In genomic region chr18:9726175-9726574, GRCh38 we compare ENCODE assay signal across 22 cellular contexts.
"Had no signal": no experiment of that assay in that cellular context is flagged by ENCODE, and none has a peak within 500 bp of the region (broad histone marks: within the 10 kb centered on the region; RNA-seq: fewer than 3 reads in every experiment).

No MANE protein-coding gene starts in this region.

- H3K27ac Mint-ChIP-seq: activated B cell treated with CpG ODN at 0.5 μM for 24 hours; activated CD4-positive, alpha-beta T cell treated with anti-CD3 and anti-CD28 coated beads for 36 hours; activated naive CD8-positive, alpha-beta T cell treated with anti-CD3 and anti-CD28 coated beads, Interleukin-2, amount 10 ng/mL, durations not matched to agents 7 days and 5 days; nephron; stimulated activated naive CD8-positive, alpha-beta T cell treated with anti-CD3 and anti-CD28 coated beads, Interleukin-15, amount 100 ng/mL, for 72 hours; T-helper 1 cell treated with Interleukin-12 subunit alpha and Interleukin-12 subunit beta and Interleukin-4 antibody, amounts not matched to agents 30 μg/mL and 1 μg/mL, for 36 hours had no signal

- H3K27me3 Mint-ChIP-seq: activated B cell treated with CpG ODN at 0.5 μM for 24 hours had no signal

- H3K4me1 ChIP-seq: tibial nerve had no signal

- H2AFZ ChIP-seq: hepatocyte had no signal

- H3K4me3 Mint-ChIP-seq: activated B cell treated with CpG ODN at 0.5 μM for 24 hours; activated CD4-positive, alpha-beta T cell treated with anti-CD3 and anti-CD28 coated beads for 36 hours; activated naive CD8-positive, alpha-beta T cell treated with anti-CD3 and anti-CD28 coated beads, Interleukin-2, amount 10 ng/mL, durations not matched to agents 7 days and 5 days; nephron; stimulated activated naive CD8-positive, alpha-beta T cell treated with anti-CD3 and anti-CD28 coated beads, Interleukin-15, amount 100 ng/mL, for 72 hours; T-helper 1 cell treated with Interleukin-12 subunit alpha and Interleukin-12 subunit beta and Interleukin-4 antibody, amounts not matched to agents 30 μg/mL and 1 μg/mL, for 36 hours had no signal

- H3K27me3 ChIP-seq: cardiac muscle cell, foreskin keratinocyte, hepatocyte, tibial nerve had no signal

- H3K9me3 Mint-ChIP-seq: activated naive CD8-positive, alpha-beta T cell treated with anti-CD3 and anti-CD28 coated beads, Interleukin-2, amount 10 ng/mL, durations not matched to agents 7 days and 5 days; stimulated activated naive CD8-positive, alpha-beta T cell treated with anti-CD3 and anti-CD28 coated beads, Interleukin-15, amount 100 ng/mL, for 72 hours; T-helper 1 cell treated with Interleukin-12 subunit alpha and Interleukin-12 subunit beta and Interleukin-4 antibody, amounts not matched to agents 30 μg/mL and 1 μg/mL, for 36 hours had no signal

- H3K36me3 ChIP-seq: cardiac muscle cell had no signal

- H3K4me3 ChIP-seq: cardiac muscle cell, hepatocyte, tibial nerve had no signal

- H3K4me1 Mint-ChIP-seq: activated CD4-positive, alpha-beta T cell treated with anti-CD3 and anti-CD28 coated beads for 36 hours; activated naive CD8-positive, alpha-beta T cell treated with anti-CD3 and anti-CD28 coated beads, Interleukin-2, amount 10 ng/mL, durations not matched to agents 7 days and 5 days; nephron; stimulated activated naive CD8-positive, alpha-beta T cell treated with anti-CD3 and anti-CD28 coated beads, Interleukin-15, amount 100 ng/mL, for 72 hours had no signal

- DNase-seq: activated B cell treated with CpG ODN at 0.5 μM for 24 hours; activated CD4-positive, alpha-beta T cell treated with anti-CD3 and anti-CD28 coated beads for 36 hours; activated CD4-positive, alpha-beta T cell treated with anti-CD3 and anti-CD28 coated beads, Interleukin-2, amount 50 U/mL, for 4 hours; activated naive CD4-positive, alpha-beta T cell treated with Interleukin-2 at 50 U/mL for 16 hours; activated naive CD8-positive, alpha-beta T cell treated with anti-CD3 and anti-CD28 coated beads, Interleukin-2, amount 10 ng/mL, durations not matched to agents 7 days and 5 days; activated T-cell treated with anti-CD3 and anti-CD28 coated beads, Interleukin-2, amount 50 U/mL, for 48 hours; amniotic stem cell; effector CD8-positive, alpha-beta T cell; erythroblast; foreskin keratinocyte; left ventricle myocardium superior; mammary epithelial cell; nucleus accumbens; retina; stimulated activated CD4-positive, alpha-beta T cell treated with anti-CD3 and anti-CD28 coated beads, Interleukin-1b, Interleukin-23, amount 100 ng/mL, for 48 hours; stimulated activated naive CD8-positive, alpha-beta T cell treated with anti-CD3 and anti-CD28 coated beads, Interleukin-15, amount 100 ng/mL, for 72 hours; T1000 had no signal

- H3K27ac ChIP-seq: cardiac muscle cell, foreskin keratinocyte, hepatocyte, tibial nerve had no signal

- H3K4me2 ChIP-seq: hepatocyte had no signal

- H3K36me3 Mint-ChIP-seq: activated naive CD8-positive, alpha-beta T cell treated with anti-CD3 and anti-CD28 coated beads, Interleukin-2, amount 10 ng/mL, durations not matched to agents 7 days and 5 days had no signal
